In the genomic region with DNA sequence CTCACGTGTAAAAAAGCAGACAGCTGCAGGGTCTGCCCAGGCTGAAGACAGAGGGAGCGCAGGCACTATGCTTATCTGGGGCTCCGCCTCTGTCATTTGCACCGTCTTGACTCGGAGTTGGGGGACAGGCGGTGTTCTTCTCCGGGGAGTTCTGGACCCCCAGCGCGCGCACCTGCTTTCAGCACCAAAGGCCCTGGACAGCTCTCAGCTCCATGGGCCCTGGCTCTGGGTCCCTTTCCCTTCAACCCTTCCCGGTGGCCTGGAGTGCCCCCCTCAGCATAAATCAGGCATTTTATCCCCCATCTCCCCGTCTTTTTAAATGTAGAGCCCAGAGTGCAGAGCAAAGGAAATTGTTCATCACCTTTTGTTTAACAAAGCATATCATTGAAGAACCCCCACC, we compare ENCODE assay signal across 9 cellular contexts. TPM values are rescaled to one million over a fixed set of nuclear protein-coding genes. Genes with fewer than 3 reads are reported as not detected.
DNase-seq lines count a peak whose midpoint lies in the region; ATAC-seq and TF ChIP-seq lines count a peak whose summit lies in the region.
"Had no signal": no experiment of that assay in that cellular context is flagged by ENCODE, and none has a peak within 500 bp of the region (broad histone marks: within the 10 kb centered on the region; RNA-seq: fewer than 3 reads in every experiment).

No MANE protein-coding gene starts in this region.

- peaks cover 46% of the 10 kb centered on the region for H3K27me3 Mint-ChIP-seq in endodermal cell (ENCODE audit: insufficient read depth)

- ATAC-seq in Right ventricle myocardium superior (ENCODE audit: poor library complexity) (no peak), Right ventricle myocardium inferior (no peak), GM18502 (IDR thresholded peaks at IDR 0.05; ENCODE audit: poor library complexity, unreplicated experiment) (no peak), GM18909 (IDR thresholded peaks at IDR 0.05; ENCODE audit: poor library complexity, unreplicated experiment) (no peak)

- H3K36me3 Mint-ChIP-seq in endodermal cell (ENCODE audit: low read depth), result peaks cover 5% of the 10 kb centered on the region

- no peak overlapping the region for H3K27ac Mint-ChIP-seq in endodermal cell

- intact Hi-C loops in Right ventricle myocardium superior (cut with DNase I) (no loop called here), Right ventricle myocardium inferior (cut with DNase I) (no loop called here)

- H3K9me3 ChIP-seq in endodermal cell (ENCODE audit: control insufficient read depth, low read length), result no peaks in the 10 kb centered on the region
- H3K9me3 ChIP-seq: neutrophil had no signal

- H3K27me3 ChIP-seq in endodermal cell (ENCODE audit: control insufficient read depth, insufficient read depth, low read length, poor library complexity, severe bottlenecking), result peaks cover 28% of the 10 kb centered on the region

- peak overlapping the region; percentile 73 for H3K4me3 ChIP-seq in endodermal cell (ENCODE audit: low read length)

- peak; percentile 71 for TF ChIP-seq CTCF in endodermal cell (conservative IDR thresholded peaks at IDR 0.05)

- no peak overlapping the region for H3K9ac ChIP-seq in endodermal cell (ENCODE audit: extremely low read depth, low read length, poor library complexity, severe bottlenecking)

- H3K4me1 ChIP-seq in endodermal cell (ENCODE audit: control insufficient read depth, insufficient read depth, low read length), result peaks cover 4% of the 10 kb centered on the region

- DNase-seq in Right ventricle myocardium superior, result peak; percentile 40
- no peak for DNase-seq in Right ventricle myocardium inferior (ENCODE audit: missing footprints)
- DNase-seq in NCI-H345 (lab: John Stamatoyannopoulos, UW), result peak; percentile 64
- peak; percentile 91 for DNase-seq in endodermal cell
- DNase-seq in substantia nigra (lab: John Stamatoyannopoulos, UW), result peak in 25 of 49 donors; percentile 5 to 53 (median 19)
- no peak for DNase-seq in NCI-H510A treated with DMSO at 0.1 percent for 48 hours (lab: John Stamatoyannopoulos, UW)

- H3K4me3 Mint-ChIP-seq in endodermal cell, result peak overlapping the region; percentile 71

- peaks cover 26% of the 10 kb centered on the region for H3K4me1 Mint-ChIP-seq in endodermal cell

- H3K36me3 ChIP-seq in endodermal cell (ENCODE audit: control insufficient read depth, insufficient read depth, low read length), result peaks cover 3% of the 10 kb centered on the region
- H3K36me3 ChIP-seq: neutrophil had no signal

- H3K9me3 Mint-ChIP-seq in endodermal cell, result no peaks in the 10 kb centered on the region

- WGBS in endodermal cell (ENCODE audit: insufficient coverage in 1 of 2, insufficient read length in 1 of 2), 2 experiments, result 3 to 6% methylated on average over 10 to 12 of the region's 12 CpGs

- H3K27ac ChIP-seq in endodermal cell (ENCODE audit: low read depth, low read length) (no peak overlapping the region), substantia nigra (ENCODE audit: low read depth, low read length, poor library complexity, severe bottlenecking) (no peak overlapping the region)
- H3K27ac ChIP-seq: neutrophil had no signal

RNA-seq across cellular contexts. Expression of gene SEZ6L, which starts 1.5 kb away (rescaled TPM):
- total RNA-seq in Right ventricle myocardium superior, result 0.11 TPM
- total RNA-seq in Right ventricle myocardium inferior, result 0.08 TPM
- total RNA-seq in endodermal cell, result 10 to 100 TPM; 32.1 to 39.4 TPM
- 12.1 TPM for polyA plus RNA-seq in endodermal cell (2013, experiment 1 of 2)
- polyA plus RNA-seq in endodermal cell (2013, experiment 2 of 2), result 12.8 TPM

Comparison
In these comparisons a context has a peak if more than half of its experiments do, and no peak if none do; other contexts are left out.
1. DNase-seq: peak in Right ventricle myocardium superior (single experiment), NCI-H345 (single experiment), endodermal cell (single experiment) and substantia nigra (25 of 49); none in Right ventricle myocardium inferior (single experiment) and NCI-H510A treated with DMSO at 0.1 percent for 48 hours (single experiment).
2. RNA of gene SEZ6L, which starts 1.5 kb away (total RNA-seq): 32.1 to 39.4 TPM in endodermal cell; 0.11 TPM in Right ventricle myocardium superior (single experiment) and 0.08 TPM in Right ventricle myocardium inferior (single experiment); every median in the first group is over 10 times any median in the second.